21 cellular contexts compared by ENCODE assay signal in the genomic region with DNA sequence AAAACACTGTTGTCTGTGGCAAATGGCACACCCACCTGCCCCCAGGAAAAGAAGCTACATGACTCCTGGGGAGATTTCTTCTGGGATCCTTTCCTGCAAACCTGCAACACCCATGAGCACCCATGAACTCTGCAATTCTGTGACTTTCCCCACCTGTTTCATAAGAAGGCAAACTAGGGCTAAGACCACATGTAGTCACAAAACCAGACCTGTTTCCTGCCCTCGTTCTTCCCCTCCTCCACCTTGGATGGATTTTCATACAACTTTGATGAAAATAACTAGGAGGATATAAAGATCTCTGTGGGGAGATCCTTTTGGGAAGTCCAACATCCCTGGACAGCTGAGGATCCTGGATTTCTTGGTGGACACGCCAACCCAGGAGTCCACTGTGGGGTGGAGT.
DNase-seq lines count a peak whose midpoint lies in the region; ATAC-seq lines count a peak whose summit lies in the region.
"Had no signal": no experiment of that assay in that cellular context is flagged by ENCODE, and none has a peak within 500 bp of the region (broad histone marks: within the 10 kb centered on the region; RNA-seq: fewer than 3 reads in every experiment).

No MANE protein-coding gene starts in this region.

- H3K27ac Mint-ChIP-seq in activated naive CD4-positive, alpha-beta T cell treated with anti-CD3 and anti-CD28 coated beads, Interleukin-2, amount 50 U/mL, for 24 hours = peak overlapping the region; percentile 98
- H3K27ac Mint-ChIP-seq in activated CD4-positive, alpha-beta memory T cell treated with anti-CD3 and anti-CD28 coated beads for 36 hours = peak overlapping the region; percentile 100
- H3K27ac Mint-ChIP-seq in effector memory CD8-positive, alpha-beta T cell = peak overlapping the region; percentile 39 to 94
- H3K27ac Mint-ChIP-seq: CD14-positive monocyte, nephron had no signal

- no peak for DNase-seq in activated naive CD4-positive, alpha-beta T cell treated with anti-CD3 and anti-CD28 coated beads, Interleukin-2, amount 50 U/mL, for 16 hours
- DNase-seq in activated CD4-positive, alpha-beta memory T cell treated with anti-CD3 and anti-CD28 coated beads for 36 hours = peak; percentile 44
- no peak for DNase-seq in effector memory CD8-positive, alpha-beta T cell
- DNase-seq in HUDEP-2 (lab: John Stamatoyannopoulos, UW; ENCODE audit: unreplicated experiment in 76 of 76) = no peak
- no peak for DNase-seq in UCSD-AML1 (lab: John Stamatoyannopoulos, UW; ENCODE audit: unreplicated experiment)
- DNase-seq: activated CD4-positive, alpha-beta T cell treated with anti-CD3 and anti-CD28 coated beads for 4 hours; dermis blood vessel endothelial cell; DMS153; heart left ventricle; IMR-90; MG63; NCI-H1417 treated with DMSO at 0.1 percent for 48 hours; NCI-H446 treated with DMSO at 0.1 percent for 48 hours; PC-9; right cardiac atrium; SIG-M5 had no signal

- ATAC-seq in effector memory CD8-positive, alpha-beta T cell (replicated peaks) = no peak
- no peak for ATAC-seq in HG03108 (IDR thresholded peaks at IDR 0.05; ENCODE audit: unreplicated experiment)
- ATAC-seq: heart left ventricle, left lobe of liver, right cardiac atrium had no signal

- no peaks in the 10 kb centered on the region for H3K27me3 Mint-ChIP-seq in activated naive CD4-positive, alpha-beta T cell treated with anti-CD3 and anti-CD28 coated beads, Interleukin-2, amount 50 U/mL, for 24 hours
- no peaks in the 10 kb centered on the region for H3K27me3 Mint-ChIP-seq in activated CD4-positive, alpha-beta memory T cell treated with anti-CD3 and anti-CD28 coated beads for 36 hours
- H3K27me3 Mint-ChIP-seq in effector memory CD8-positive, alpha-beta T cell = no peaks in the 10 kb centered on the region

- H3K36me3 Mint-ChIP-seq in activated naive CD4-positive, alpha-beta T cell treated with anti-CD3 and anti-CD28 coated beads, Interleukin-2, amount 50 U/mL, for 24 hours = peaks cover 3% of the 10 kb centered on the region
- H3K36me3 Mint-ChIP-seq in activated CD4-positive, alpha-beta memory T cell treated with anti-CD3 and anti-CD28 coated beads for 36 hours = peaks cover 4% of the 10 kb centered on the region
- peaks cover 3% of the 10 kb centered on the region for H3K36me3 Mint-ChIP-seq in effector memory CD8-positive, alpha-beta T cell (ENCODE audit: insufficient read depth)
- H3K36me3 Mint-ChIP-seq: CD14-positive monocyte had no signal

- peaks cover 100% of the 10 kb centered on the region for H3K4me1 Mint-ChIP-seq in activated naive CD4-positive, alpha-beta T cell treated with anti-CD3 and anti-CD28 coated beads, Interleukin-2, amount 50 U/mL, for 24 hours
- peaks cover 96% of the 10 kb centered on the region for H3K4me1 Mint-ChIP-seq in activated CD4-positive, alpha-beta memory T cell treated with anti-CD3 and anti-CD28 coated beads for 36 hours (ENCODE audit: low read depth)
- peaks cover 84 to 97% of the 10 kb centered on the region in 2 donors for H3K4me1 Mint-ChIP-seq in effector memory CD8-positive, alpha-beta T cell (ENCODE audit: low read depth in 2 of 2)
- H3K4me1 Mint-ChIP-seq: CD14-positive monocyte had no signal

- CTCF ChIA-PET in activated CD4-positive, alpha-beta memory T cell treated with anti-CD3 and anti-CD28 coated beads for 36 hours (lab: Charles Lee) = interaction anchor here (0.9 to 2.2 kb wide), 2 partner anchors 18 to 1079 kb away, joined by 4 to 7 read pairs; no protein-coding TSS in a partner anchor

- POLR2A ChIA-PET in activated CD4-positive, alpha-beta memory T cell treated with anti-CD3 and anti-CD28 coated beads for 36 hours (lab: Charles Lee) = interaction anchor here (0.6 kb wide), 1 partner anchor 863 kb away, joined by 3 read pairs; no protein-coding TSS in a partner anchor

- H3K9me3 Mint-ChIP-seq in activated naive CD4-positive, alpha-beta T cell treated with anti-CD3 and anti-CD28 coated beads, Interleukin-2, amount 50 U/mL, for 24 hours = peaks cover 9% of the 10 kb centered on the region
- H3K9me3 Mint-ChIP-seq in activated CD4-positive, alpha-beta memory T cell treated with anti-CD3 and anti-CD28 coated beads for 36 hours = no peaks in the 10 kb centered on the region
- peaks cover 3 to 7% of the 10 kb centered on the region in 2 donors for H3K9me3 Mint-ChIP-seq in effector memory CD8-positive, alpha-beta T cell
- H3K9me3 Mint-ChIP-seq: nephron had no signal

- peak overlapping the region; percentile 56 for H3K4me3 Mint-ChIP-seq in activated naive CD4-positive, alpha-beta T cell treated with anti-CD3 and anti-CD28 coated beads, Interleukin-2, amount 50 U/mL, for 24 hours
- H3K4me3 Mint-ChIP-seq in activated CD4-positive, alpha-beta memory T cell treated with anti-CD3 and anti-CD28 coated beads for 36 hours = peak overlapping the region; percentile 35
- peak overlapping the region; percentile 28 to 63 for H3K4me3 Mint-ChIP-seq in effector memory CD8-positive, alpha-beta T cell
- H3K4me3 Mint-ChIP-seq: CD14-positive monocyte, nephron had no signal

- intact Hi-C loops in activated CD4-positive, alpha-beta memory T cell treated with anti-CD3 and anti-CD28 coated beads for 36 hours (cut with micrococcal nuclease) = loop anchor here (5.0 kb wide), 2 partner anchors 465 to 1295 kb away; a partner anchor contains a TSS
